36 cellular contexts compared by ENCODE assay signal in genomic region chr11:69162505-69162904, GRCh38. TPM values are rescaled to one million over a fixed set of nuclear protein-coding genes. Genes with fewer than 3 reads are reported as not detected.
DNase-seq lines count a peak whose midpoint lies in the region; ATAC-seq, FAIRE-seq and TF ChIP-seq lines count a peak whose summit lies in the region.
"Had no signal": no experiment of that assay in that cellular context is flagged by ENCODE, and none has a peak within 500 bp of the region (broad histone marks: within the 10 kb centered on the region; RNA-seq: fewer than 3 reads in every experiment).

No MANE protein-coding gene starts in this region.

- DNase-seq in HepG2 (ENCODE audit: low spot score) (no peak), right lobe of liver (no peak), HEK293T (ENCODE audit: extremely low spot score) (no peak), K562 (ENCODE audit: extremely low read depth in 1 of 4, low spot score in 3 of 4) (no peak), UCSD-AML1 (lab: John Stamatoyannopoulos, UW; ENCODE audit: unreplicated experiment) (no peak), aorta (no peak), DMS53 (lab: John Stamatoyannopoulos, UW) (no peak)
- DNase-seq in stimulated activated naive B cell treated with anti-CD40 and anti-IgM and Interleukin-4, amounts not matched to agents 10 μg/mL and 1 μg/mL and 100 μg/mL, for 72 hours, result no peak
- DNase-seq: 8988T; ACHN; AML-193; BE2C; C1 segment of cervical spinal cord; Calu3; CD4-positive, alpha-beta memory T cell; CD4-positive, alpha-beta T cell; CD4-positive, CD25-positive, alpha-beta regulatory T cell; CD8-positive, alpha-beta T cell; COR-L47; DMS 273 treated with DMSO at 0.1 percent for 48 hours; DMS153; DMS79; DMS79 treated with DMSO at 0.1 percent for 48 hours; DND-41; EL had no signal

- no TSS peak for BruUV-seq in HepG2 (replicated peaks; lab: Mats Ljungman, UMichigan)
- BruUV-seq in K562 (replicated peaks; lab: Mats Ljungman, UMichigan), result no TSS peak

- H3K9me3 ChIP-seq in HepG2 (ENCODE audit: low read length), result no peaks in the 10 kb centered on the region
- H3K9me3 ChIP-seq in right lobe of liver, result no peaks in the 10 kb centered on the region
- H3K9me3 ChIP-seq in K562 (replicated peaks; ENCODE audit: control insufficient read depth, insufficient read depth, low read depth, low read length), result no peaks in the 10 kb centered on the region
- H3K9me3 ChIP-seq in aorta (ENCODE audit: control insufficient read depth, low read length), result no peaks in the 10 kb centered on the region
- H3K9me3 ChIP-seq: BE2C had no signal

- H3K27ac ChIP-seq in HepG2 (ENCODE audit: extremely low read length, insufficient read depth, low read length) (no peak overlapping the region), right lobe of liver (no peak overlapping the region), K562 (ENCODE audit: extremely low read depth, low read depth, low read length) (no peak overlapping the region), aorta (ENCODE audit: low read depth in 1 of 2, low read length in 2 of 2) (no peak overlapping the region)
- H3K27ac ChIP-seq: 22Rv1; A549; BLaER1; BLaER1 treated with 17β-estradiol and CSF1 and Interleukin-3, amounts not matched to agents 10 nM and 100 nM; C4-2B had no signal

- H3K36me3 ChIP-seq in HepG2 (replicated peaks in 1 of 2; ENCODE audit: control insufficient read depth in 1 of 2, insufficient read depth in 2 of 2, low read length in 2 of 2) (no peaks in the 10 kb centered on the region), right lobe of liver (no peaks in the 10 kb centered on the region), K562 (ENCODE audit: control insufficient read depth, insufficient read depth, low read length) (no peaks in the 10 kb centered on the region), aorta (ENCODE audit: control insufficient read depth in 1 of 2, insufficient read depth in 2 of 2, low read length in 1 of 2) (no peaks in the 10 kb centered on the region)
- H3K36me3 ChIP-seq: BE2C, BLaER1 had no signal

- peaks cover 18 to 25% of the 10 kb centered on the region in 2 donors for H3K4me1 Mint-ChIP-seq in stimulated activated naive B cell treated with anti-CD40 and anti-IgM and Interleukin-4, amounts not matched to agents 10 μg/mL and 1 μg/mL and 100 μg/mL, for 72 hours

- no peaks in the 10 kb centered on the region for H3K9me1 ChIP-seq in K562 (ENCODE audit: control insufficient read depth, insufficient read depth, low read length)

- peaks cover 16 to 20% of the 10 kb centered on the region in 2 donors for H3K27me3 Mint-ChIP-seq in stimulated activated naive B cell treated with anti-CD40 and anti-IgM and Interleukin-4, amounts not matched to agents 10 μg/mL and 1 μg/mL and 100 μg/mL, for 72 hours
- H3K27me3 Mint-ChIP-seq: CD4-positive, CD25-positive, alpha-beta regulatory T cell had no signal

- in situ Hi-C loops in HepG2 (cut with HindIII; ENCODE audit: extremely low pct_ligation_motif_present, low pct_unique_long_range_greater_than_20kb) (no loop called here), K562 (cut with MboI) (no loop called here)

- H3K27ac Mint-ChIP-seq in stimulated activated naive B cell treated with anti-CD40 and anti-IgM and Interleukin-4, amounts not matched to agents 10 μg/mL and 1 μg/mL and 100 μg/mL, for 72 hours, result peak overlapping the region; percentile 14
- H3K27ac Mint-ChIP-seq: B cell; CD14-positive monocyte; CD4-positive, alpha-beta memory T cell; CD4-positive, alpha-beta T cell; CD4-positive, CD25-positive, alpha-beta regulatory T cell; CD8-positive, alpha-beta memory T cell; CD8-positive, alpha-beta T cell had no signal

- H3K27me3 ChIP-seq in HepG2 (ENCODE audit: control insufficient read depth in 1 of 2, insufficient read depth in 2 of 2, low read length in 2 of 2), result peaks cover 0 to 5% of the 10 kb centered on the region in 2 experiments; a peak in 1 of 5 replicates
- no peaks in the 10 kb centered on the region for H3K27me3 ChIP-seq in right lobe of liver
- peaks cover 2 to 40% of the 10 kb centered on the region in 2 experiments; a peak in 3 of 5 replicates for H3K27me3 ChIP-seq in K562 (ENCODE audit: control insufficient read depth in 2 of 2, insufficient read depth in 2 of 2, low read length in 2 of 2)
- no peaks in the 10 kb centered on the region for H3K27me3 ChIP-seq in aorta (ENCODE audit: control insufficient read depth in 1 of 2, insufficient read depth in 2 of 2, low read length in 1 of 2)
- H3K27me3 ChIP-seq: BE2C had no signal

- peaks cover 9 to 16% of the 10 kb centered on the region in 2 donors for H3K9me3 Mint-ChIP-seq in stimulated activated naive B cell treated with anti-CD40 and anti-IgM and Interleukin-4, amounts not matched to agents 10 μg/mL and 1 μg/mL and 100 μg/mL, for 72 hours

- CTCF ChIA-PET in HepG2 (lab: Yijun Ruan, JAX; ENCODE audit: low intra/inter-chr PET ratio, low total read pairs), result no interaction called here
- CTCF ChIA-PET in HEK293T (lab: Yijun Ruan, JAX), result interaction anchor here (0.7 kb wide), 1 partner anchor 31 kb away, joined by 5 read pairs; no protein-coding TSS in a partner anchor
- CTCF ChIA-PET in K562 (lab: Yijun Ruan, JAX; ENCODE audit: low intra/inter-chr PET ratio), result no interaction called here

- ATAC-seq in HepG2 (no peak), right lobe of liver (no peak), K562 (no peak), aorta (ENCODE audit: low FRiP score) (no peak)
- no peak for ATAC-seq in stimulated activated naive B cell treated with anti-CD40 and anti-IgM and Interleukin-4, amounts not matched to agents 10 μg/mL and 1 μg/mL and 100 μg/mL, for 72 hours (replicated peaks)
- ATAC-seq: A549; CD8-positive, alpha-beta T cell had no signal

- POLR2A ChIA-PET in HepG2 (lab: Yijun Ruan, JAX) (no interaction called here), HEK293T (lab: Yijun Ruan, JAX) (no interaction called here), K562 (lab: Yijun Ruan, JAX) (no interaction called here)

- H3K4me2 ChIP-seq in HepG2 (ENCODE audit: low read depth, low read length) (no peak overlapping the region), K562 (ENCODE audit: insufficient read depth, low read length) (no peak overlapping the region)
- H3K4me2 ChIP-seq: A549; BLaER1; BLaER1 treated with 17β-estradiol and CSF1 and Interleukin-3, amounts not matched to agents 10 nM and 100 nM had no signal

- H3K4me1 ChIP-seq in HepG2 (ENCODE audit: insufficient read depth, low read length), result peaks cover 15% of the 10 kb centered on the region
- H3K4me1 ChIP-seq in right lobe of liver, result no peaks in the 10 kb centered on the region
- H3K4me1 ChIP-seq in K562 (replicated peaks in 1 of 2; ENCODE audit: control insufficient read depth in 2 of 2, insufficient read depth in 2 of 2, low read length in 2 of 2), result peaks cover 13 to 20% of the 10 kb centered on the region in 2 experiments; a peak in 3 of 5 replicates
- no peaks in the 10 kb centered on the region for H3K4me1 ChIP-seq in aorta (ENCODE audit: control insufficient read depth in 1 of 2, insufficient read depth in 2 of 2, low read length in 2 of 2)

- no peak for TF ChIP-seq EP300 in HepG2 (IDR thresholded peaks at IDR 0.05; ENCODE audit: low read depth in 2 of 2, low read length in 2 of 2)
- TF ChIP-seq EP300 in HepG2 (CRISPR knock-in tag; IDR thresholded peaks at IDR 0.05; ENCODE audit: borderline replicate concordance), result no peak
- TF ChIP-seq EP300 in K562 (IDR thresholded peaks at IDR 0.05; ENCODE audit: low read length), result no peak

- TF ChIP-seq CTCF in HepG2 (CRISPR knock-in tag; IDR thresholded peaks at IDR 0.05) (no peak), right lobe of liver (IDR thresholded peaks at IDR 0.05) (no peak), K562 (IDR thresholded peaks at IDR 0.05 in 2 of 3, conservative IDR thresholded peaks at IDR 0.05 in 1 of 3; ENCODE audit: insufficient read depth in 2 of 3, low read depth in 1 of 3, low read length in 3 of 3) (no peak)

- intact Hi-C loops in HepG2 (cut with micrococcal nuclease; ENCODE audit: unreplicated experiment) (no loop called here), right lobe of liver (cut with DNase I) (no loop called here), K562 (cut with micrococcal nuclease) (no loop called here), aorta (cut with DNase I) (no loop called here)

- H3K79me2 ChIP-seq in HepG2 (ENCODE audit: insufficient read depth, low read length) (no peaks in the 10 kb centered on the region), K562 (ENCODE audit: control insufficient read depth, insufficient read depth, low read length) (no peaks in the 10 kb centered on the region)

- TF ChIP-seq POLR2A in HepG2 (IDR thresholded peaks at IDR 0.05; ENCODE audit: insufficient read depth in 1 of 2, low read depth in 2 of 2, low read length in 2 of 2), result no peak
- TF ChIP-seq POLR2A in right lobe of liver (IDR thresholded peaks at IDR 0.05), result no peak
- no peak for TF ChIP-seq POLR2A in K562 (conservative IDR thresholded peaks at IDR 0.05)

- H4K20me1 ChIP-seq in HepG2 (ENCODE audit: insufficient read depth, low read length) (no peaks in the 10 kb centered on the region), K562 (replicated peaks; ENCODE audit: control insufficient read depth, insufficient read depth, low read length) (no peaks in the 10 kb centered on the region)
- H4K20me1 ChIP-seq: BLaER1 had no signal

- H2AFZ ChIP-seq in HepG2 (ENCODE audit: low read length) (no peak overlapping the region), K562 (ENCODE audit: low read depth, low read length) (no peak overlapping the region)

- FAIRE-seq in HepG2 (lab: Jason Lieb, UNC) (no peak), K562 (lab: Jason Lieb, UNC) (no peak)
- FAIRE-seq: A204.1, A549, D721Med had no signal

- H3K4me3 ChIP-seq in HepG2 (replicated peaks in 1 of 3; ENCODE audit: insufficient read depth in 1 of 3, low read depth in 2 of 3, low read length in 3 of 3) (no peak overlapping the region), right lobe of liver (no peak overlapping the region), K562 (no peak overlapping the region), aorta (ENCODE audit: low read length in 2 of 2) (no peak overlapping the region)
- H3K4me3 ChIP-seq: A549; BLaER1; BLaER1 treated with 17β-estradiol and CSF1 and Interleukin-3, amounts not matched to agents 10 nM and 100 nM had no signal

- no peak overlapping the region for H3K4me3 Mint-ChIP-seq in stimulated activated naive B cell treated with anti-CD40 and anti-IgM and Interleukin-4, amounts not matched to agents 10 μg/mL and 1 μg/mL and 100 μg/mL, for 72 hours
- H3K4me3 Mint-ChIP-seq: B cell; CD14-positive monocyte; CD4-positive, alpha-beta memory T cell; CD4-positive, alpha-beta T cell; CD4-positive, CD25-positive, alpha-beta regulatory T cell; CD8-positive, alpha-beta memory T cell; CD8-positive, alpha-beta T cell had no signal

- TF ChIP-seq RAD21 in HepG2 (CRISPR knock-in tag; IDR thresholded peaks at IDR 0.05) (no peak), K562 (CRISPR knock-in tag; conservative IDR thresholded peaks at IDR 0.05 in 1 of 2, IDR thresholded peaks at IDR 0.05 in 1 of 2) (no peak)

- H3K36me3 Mint-ChIP-seq in stimulated activated naive B cell treated with anti-CD40 and anti-IgM and Interleukin-4, amounts not matched to agents 10 μg/mL and 1 μg/mL and 100 μg/mL, for 72 hours, result peaks cover 3 to 28% of the 10 kb centered on the region in 2 donors
- H3K36me3 Mint-ChIP-seq: CD14-positive monocyte; CD8-positive, alpha-beta memory T cell; CD8-positive, alpha-beta T cell had no signal

- no peak overlapping the region for H3K9ac ChIP-seq in HepG2 (ENCODE audit: insufficient read depth, low read depth, low read length)
- no peak overlapping the region for H3K9ac ChIP-seq in K562 (ENCODE audit: insufficient read depth in 1 of 2, low read depth in 2 of 2, low read length in 2 of 2)
- H3K9ac ChIP-seq: BLaER1; BLaER1 treated with 17β-estradiol and CSF1 and Interleukin-3, amounts not matched to agents 10 nM and 100 nM had no signal

RNA-seq across cellular contexts. Expression of gene SMIM38, which starts 6.8 kb away (rescaled TPM):
- total RNA-seq in HepG2 (2016; rRNA removed; fragmentation: Illumina TruSeq; extraction: Trizol) (0.40 TPM in 1 of 2 replicates, not detected in the other), right lobe of liver (not detected), K562 (2014; rRNA removed) (0.33 and 1.2 TPM in 2 replicates), K562 (2014; rRNA removed; fragmentation: Illumina TruSeq; extraction: Trizol) (0.06 and 0.15 TPM in 2 replicates), K562 (2015; rRNA removed; fragmentation: Illumina TruSeq; extraction: Trizol) (0.11 and 0.14 TPM in 2 replicates), K562 (2021) (0.27 and 0.38 TPM in 2 replicates), aorta (1 to 10 TPM; 1.6 to 2.8 TPM)
- total RNA-seq in HepG2 (2016; cell fraction: cytosol; rRNA removed; fragmentation: Illumina TruSeq; extraction: Trizol; ENCODE audit: low read depth), result 0.18 TPM in 1 of 2 replicates, not detected in the other
- total RNA-seq in HepG2 (2016; cell fraction: insoluble cytoplasmic fraction; rRNA removed; fragmentation: Illumina TruSeq; extraction: Trizol), result 0.39 and 0.61 TPM in 2 replicates
- total RNA-seq in HepG2 (2016; cell fraction: membrane; rRNA removed; fragmentation: Illumina TruSeq; extraction: Trizol), result 0.24 and 0.25 TPM in 2 replicates
- total RNA-seq in HepG2 (2016; cell fraction: nucleus; rRNA removed; fragmentation: Illumina TruSeq; extraction: Trizol), result 0.43 and 0.91 TPM in 2 replicates
- polyA plus RNA-seq in HepG2 (2011; rRNA removed) (0.30 and 0.42 TPM in 2 replicates), K562 (2011; rRNA removed) (0.34 and 0.99 TPM in 2 replicates), K562 (2014; fragmentation: Illumina TruSeq; extraction: Trizol) (0.21 TPM in 2 replicates), K562 (2014; fragmentation: Nextera tagmentation; extraction: Ambion mirVana) (not detected), K562 (2014; rRNA removed) (0.07 and 0.36 TPM in 2 replicates), aorta (under 1 TPM in 1 of 2 donors, not detected in 1; 0.56 TPM)
- 0.12 and 0.32 TPM in 2 replicates for polyA plus RNA-seq in HepG2 (2011; cell fraction: cytosol; rRNA removed)
- polyA plus RNA-seq in HepG2 (2011; cell fraction: nucleus; rRNA removed), result 3.5 and 3.6 TPM in 2 replicates
- 0.39 and 0.67 TPM in 2 replicates for polyA plus RNA-seq in HepG2 (2012)
- polyA plus RNA-seq in HepG2 (2016; cell fraction: cytosol; fragmentation: Illumina TruSeq; extraction: Trizol; ENCODE audit: low read depth), result not detected in 2 replicates
- polyA plus RNA-seq in HepG2 (2016; cell fraction: insoluble cytoplasmic fraction; fragmentation: Illumina TruSeq; extraction: Trizol; ENCODE audit: low read depth), result 0.09 TPM in 1 of 2 replicates, not detected in the other
- not detected in 2 replicates for polyA plus RNA-seq in HepG2 (2016; cell fraction: membrane; fragmentation: Illumina TruSeq; extraction: Trizol; ENCODE audit: low read depth)
- 0.45 and 0.49 TPM in 2 replicates for polyA plus RNA-seq in HepG2 (2016; cell fraction: nucleus; fragmentation: Illumina TruSeq; extraction: Trizol; ENCODE audit: insufficient read depth, low read depth)
- polyA minus RNA-seq in HepG2 (2011; rRNA and poly(A)+ RNA removed; ENCODE audit: low replicate concordance), result 0.09 and 1.2 TPM in 2 replicates
- not detected in 2 replicates for polyA minus RNA-seq in HepG2 (2011; cell fraction: cytosol; rRNA and poly(A)+ RNA removed)
- 1.4 and 2.1 TPM in 2 replicates for polyA minus RNA-seq in HepG2 (2011; cell fraction: nucleus; rRNA and poly(A)+ RNA removed)
- total RNA-seq in K562 (2011; cell fraction: chromatin; rRNA removed; ENCODE audit: low replicate concordance), result 4.9 and 7.8 TPM in 2 replicates
- 5.0 and 7.9 TPM in 2 replicates for total RNA-seq in K562 (2011; cell fraction: nucleolus; rRNA removed)
- total RNA-seq in K562 (2011; cell fraction: nucleoplasm; rRNA removed), result 4.7 and 5.7 TPM in 2 replicates
- 0.35 and 0.67 TPM in 2 replicates for polyA plus RNA-seq in K562 (2011; cell fraction: cytosol; rRNA removed)
- polyA plus RNA-seq in K562 (2011; cell fraction: nucleus; rRNA removed), result 1.3 and 4.0 TPM in 2 replicates
- 0.12 and 0.68 TPM in 2 replicates for polyA plus RNA-seq in K562 (2012)
- 0.24 and 1.5 TPM in 2 replicates for polyA minus RNA-seq in K562 (2011; rRNA and poly(A)+ RNA removed)
- polyA minus RNA-seq in K562 (2011; cell fraction: cytosol; rRNA and poly(A)+ RNA removed), result 1.7 and 1.9 TPM in 2 replicates
- 1.1 and 1.3 TPM in 2 replicates for polyA minus RNA-seq in K562 (2011; cell fraction: nucleus; rRNA and poly(A)+ RNA removed)
- total RNA-seq: CD8-positive, alpha-beta T cell; Daoy had no signal
- polyA plus RNA-seq: CD14-positive monocyte; CD4-positive, alpha-beta memory T cell; CD8-positive, alpha-beta memory T cell had no signal

Comparison
In these comparisons a context has a peak if more than half of its experiments do, and no peak if none do; other contexts are left out.
1. Of the 241 proteins assayed by ChIP-seq in both HepG2 and K562: peak only in HepG2: MNT; only in K562: none; in both: none; in neither: 240.